Comparison of ENCODE assay signal across 11 cellular contexts in genomic region chr5:131274341-131275063, GRCh38. TPM values are rescaled to one million over a fixed set of nuclear protein-coding genes. Genes with fewer than 3 reads are reported as not detected.
DNase-seq lines count a peak whose midpoint lies in the region; ATAC-seq and TF ChIP-seq lines count a peak whose summit lies in the region.
"Had no signal": no experiment of that assay in that cellular context is flagged by ENCODE, and none has a peak within 500 bp of the region (broad histone marks: within the 10 kb centered on the region; RNA-seq: fewer than 3 reads in every experiment).

No MANE protein-coding gene starts in this region.

- WGBS in trophoblast cell (ENCODE audit: extremely low coverage, insufficient coverage, insufficient read length), result no CpG with 5 or more reads among the region's 6 CpGs

- H3K4me1 Mint-ChIP-seq in WTC11 (peaks cover 14% of the 10 kb centered on the region), naive B cell (peaks cover 56 to 91% (median 87%) of the 10 kb centered on the region in 3 donors), osteocyte (ENCODE audit: unreplicated experiment) (peaks cover 24% of the 10 kb centered on the region)

- no peak overlapping the region for H3K23ac ChIP-seq in trophoblast cell (ENCODE audit: low read length)

- H3K4ac ChIP-seq in trophoblast cell (ENCODE audit: low read depth, low read length), result no peak overlapping the region

- H3K27me3 ChIP-seq in trophoblast cell (ENCODE audit: insufficient read depth, low read length), result no peaks in the 10 kb centered on the region

- no peaks in the 10 kb centered on the region for H3K79me1 ChIP-seq in trophoblast cell (ENCODE audit: low read length)

- H3K14ac ChIP-seq in trophoblast cell (ENCODE audit: low read length), result no peak overlapping the region

- no peak overlapping the region for H2BK120ac ChIP-seq in trophoblast cell (ENCODE audit: insufficient read depth, low read length, poor library complexity)

- H4K91ac ChIP-seq in trophoblast cell (ENCODE audit: low read depth, low read length), result no peak overlapping the region

- H3K27ac Mint-ChIP-seq in WTC11 (peak overlapping the region; percentile 47; the same call in 1 of the 2 replicates), naive B cell (peak overlapping the region; percentile 62 to 89 (median 78)), osteocyte (ENCODE audit: unreplicated experiment) (no peak overlapping the region)

- no peak overlapping the region for H3K4me3 Mint-ChIP-seq in WTC11
- H3K4me3 Mint-ChIP-seq in naive B cell, result peak overlapping the region; percentile 30 to 69 (median 49)
- H3K4me3 Mint-ChIP-seq in osteocyte (ENCODE audit: unreplicated experiment), result no peak overlapping the region

- no peak for DNase-seq in WTC11 (ENCODE audit: low spot score)
- no peak for DNase-seq in naive B cell
- no peak for DNase-seq in osteocyte (ENCODE audit: extremely low spot score, unreplicated experiment)
- DNase-seq in trophoblast cell, result no peak
- no peak for DNase-seq in COLO668 (lab: John Stamatoyannopoulos, UW; ENCODE audit: unreplicated experiment)
- DNase-seq: retina; RPMI8226; stimulated activated CD4-positive, alpha-beta T cell treated with anti-CD3 and anti-CD28 coated beads, Interleukin-4, amount 100 ng/mL, for 24 hours had no signal

- no peak overlapping the region for H2BK12ac ChIP-seq in trophoblast cell (ENCODE audit: low read length)

- POLR2A ChIA-PET in WTC11 (lab: Charles Lee), result interaction anchor here (0.6 kb wide), 1 partner anchor 8 kb away, joined by 5 read pairs; no protein-coding TSS in a partner anchor

- CTCF ChIA-PET in WTC11 (lab: Charles Lee), result no interaction called here

- H3K36me3 Mint-ChIP-seq in WTC11 (peaks cover 8% of the 10 kb centered on the region), naive B cell (peaks cover 0 to 7% of the 10 kb centered on the region in 2 donors), osteocyte (ENCODE audit: unreplicated experiment) (no peaks in the 10 kb centered on the region)

- H3K9ac ChIP-seq in trophoblast cell (ENCODE audit: low read length), result no peak overlapping the region

- H3K4me2 ChIP-seq in trophoblast cell (ENCODE audit: low read length), result no peak overlapping the region

- H3K36me3 ChIP-seq in trophoblast cell (ENCODE audit: control insufficient read depth in 1 of 2, insufficient read depth in 2 of 2, low read length in 2 of 2), result no peaks in the 10 kb centered on the region

- no peaks in the 10 kb centered on the region for H3K9me3 ChIP-seq in trophoblast cell (ENCODE audit: insufficient read depth, low read depth, low read length)

- no peaks in the 10 kb centered on the region for H3K79me2 ChIP-seq in trophoblast cell (ENCODE audit: control insufficient read depth, insufficient read depth, low read length, poor library complexity)

- H2AFZ ChIP-seq in trophoblast cell (ENCODE audit: insufficient read depth, low read length, poor library complexity), result no peak overlapping the region

- no peak overlapping the region for H3K27ac ChIP-seq in trophoblast cell (ENCODE audit: low read depth, low read length)

- no peak overlapping the region for H2AK5ac ChIP-seq in trophoblast cell (ENCODE audit: low read length)

- H3K27me3 Mint-ChIP-seq in WTC11 (ENCODE audit: low read depth) (no peaks in the 10 kb centered on the region), naive B cell (no peaks in the 10 kb centered on the region), osteocyte (ENCODE audit: unreplicated experiment) (no peaks in the 10 kb centered on the region)

- ATAC-seq in GM19463 (IDR thresholded peaks at IDR 0.05; ENCODE audit: unreplicated experiment), result peak; percentile 24
- ATAC-seq in WTC11, result no peak
- ATAC-seq in naive B cell (ENCODE audit: low read depth in 2 of 2), result no peak
- no peak for ATAC-seq in GM18868 (IDR thresholded peaks at IDR 0.05; ENCODE audit: unreplicated experiment)

- no peak overlapping the region for H4K8ac ChIP-seq in trophoblast cell (ENCODE audit: low read depth, low read length)

- no peak overlapping the region for H4K12ac ChIP-seq in trophoblast cell (ENCODE audit: low read depth, low read length)

- no peak overlapping the region for H3K18ac ChIP-seq in trophoblast cell (ENCODE audit: low read length)

- H3K4me3 ChIP-seq in GM08714 (ENCODE audit: low read length) (peak overlapping the region; percentile 40; the same call in 1 of the 2 replicates), trophoblast cell (ENCODE audit: low read depth, low read length) (no peak overlapping the region)

- no peaks in the 10 kb centered on the region for H3K4me1 ChIP-seq in trophoblast cell (ENCODE audit: control insufficient read depth in 1 of 2, insufficient read depth in 2 of 2, low read length in 2 of 2)

- H2BK5ac ChIP-seq in trophoblast cell (ENCODE audit: low read depth, low read length, poor library complexity), result no peak overlapping the region

- TF ChIP-seq CTCF in WTC11 (IDR thresholded peaks at IDR 0.05) (no peak), osteocyte (IDR thresholded peaks at IDR 0.05) (no peak)

- peaks cover 3% of the 10 kb centered on the region; the same call in 1 of the 2 replicates for H3K9me3 Mint-ChIP-seq in WTC11
- peaks cover 0 to 3% (median 0%) of the 10 kb centered on the region in 7 donors for H3K9me3 Mint-ChIP-seq in naive B cell
- no peaks in the 10 kb centered on the region for H3K9me3 Mint-ChIP-seq in osteocyte (ENCODE audit: unreplicated experiment)

TF ChIP-seq in WTC11, 78 proteins besides CTCF, POLR2A, EP300 and RAD21 (continues in another document):
- TF ChIP-seq AFF4 (CRISPR knock-in tag; IDR thresholded peaks at IDR 0.05; ENCODE audit: borderline replicate concordance) (no peak), FOXJ3 (CRISPR knock-in tag; IDR thresholded peaks at IDR 0.05; ENCODE audit: borderline replicate concordance) (no peak), ZNF121 (CRISPR knock-in tag; IDR thresholded peaks at IDR 0.05) (no peak), RORB (CRISPR knock-in tag; IDR thresholded peaks at IDR 0.05) (no peak), STAT6 (CRISPR knock-in tag; conservative IDR thresholded peaks at IDR 0.05; ENCODE audit: low read depth) (no peak)

RNA-seq across cellular contexts. Expression of gene CDC42SE2, which starts 10.6 kb away (rescaled TPM):
- 21.2 to 22.5 TPM (median 21.7 TPM) in 3 replicates for total RNA-seq in WTC11 (2021)
- 100 to 1,000 TPM; 168 to 314 (median 243) TPM for polyA plus RNA-seq in naive B cell (ENCODE audit: low read depth in 6 of 6)
- 21.6 and 22.9 TPM in 2 replicates for total RNA-seq in osteocyte
- 15.6 and 16.5 TPM in 2 replicates for polyA plus RNA-seq in trophoblast cell (2013)

Comparison
In these comparisons a context has a peak if more than half of its experiments do, and no peak if none do; other contexts are left out.
1. H3K4me3 Mint-ChIP-seq: peak in naive B cell (8 of 8); none in WTC11 (single experiment) and osteocyte (single experiment).